Comparison of ENCODE assay signal across 18 cellular contexts in genomic region chr22:37184380-37184755, GRCh38. TPM values are rescaled to one million over a fixed set of nuclear protein-coding genes. Genes with fewer than 3 reads are reported as not detected.
A peak's percentile ranks its signal among the peaks of the same experiment; 100 is the strongest.
DNase-seq lines count a peak whose midpoint lies in the region; ATAC-seq, FAIRE-seq and TF ChIP-seq lines count a peak whose summit lies in the region.
"Had no signal": no experiment of that assay in that cellular context is flagged by ENCODE, and none has a peak within 500 bp of the region (broad histone marks: within the 10 kb centered on the region; RNA-seq: fewer than 3 reads in every experiment).

No MANE protein-coding gene starts in this region.

- no peak for FAIRE-seq in HepG2 (lab: Jason Lieb, UNC)

- H3K23ac ChIP-seq in neuronal stem cell (ENCODE audit: low read depth, low read length, poor library complexity) = no peak overlapping the region

- H3K79me2 ChIP-seq in HepG2 (ENCODE audit: insufficient read depth, low read length) = no peaks in the 10 kb centered on the region

- no peak overlapping the region for H2BK120ac ChIP-seq in neuronal stem cell (ENCODE audit: low read depth, low read length)

- POLR2A ChIA-PET in HepG2 (lab: Yijun Ruan, JAX) (no interaction called here), T-cell (lab: Charles Lee) (no interaction called here)

- H3K36me3 ChIP-seq in right lobe of liver (no peaks in the 10 kb centered on the region), HepG2 (replicated peaks in 1 of 2; ENCODE audit: control insufficient read depth in 1 of 2, insufficient read depth in 2 of 2, low read length in 2 of 2) (no peaks in the 10 kb centered on the region), neuronal stem cell (replicated peaks in 1 of 2; ENCODE audit: control insufficient read depth in 2 of 2, insufficient read depth in 2 of 2, low read length in 2 of 2) (peaks cover 0 to 66% of the 10 kb centered on the region in 2 donors), MG63 (no peaks in the 10 kb centered on the region)
- H3K36me3 ChIP-seq: BE2C had no signal

- H2BK5ac ChIP-seq in neuronal stem cell (ENCODE audit: low read length) = peak overlapping the region; percentile 21

- no peak for ATAC-seq in right lobe of liver
- no peak for ATAC-seq in HepG2
- ATAC-seq in T-cell (replicated peaks in 1 of 4) = no peak
- ATAC-seq in GM19397 (IDR thresholded peaks at IDR 0.05; ENCODE audit: unreplicated experiment) = no peak
- no peak for ATAC-seq in GM21825 (IDR thresholded peaks at IDR 0.05; ENCODE audit: unreplicated experiment)
- ATAC-seq: Panc1 had no signal

- H3K18ac ChIP-seq in neuronal stem cell (ENCODE audit: low read length) = no peak overlapping the region

- in situ Hi-C loops in HepG2 (cut with HindIII; ENCODE audit: extremely low pct_ligation_motif_present, low pct_unique_long_range_greater_than_20kb) = no loop called here

- H4K20me1 ChIP-seq in HepG2 (ENCODE audit: insufficient read depth, low read length) = no peaks in the 10 kb centered on the region

- CTCF ChIA-PET in HepG2 (lab: Yijun Ruan, JAX; ENCODE audit: low intra/inter-chr PET ratio, low total read pairs) = no interaction called here
- CTCF ChIA-PET in T-cell (lab: Charles Lee) = no interaction called here

- no CpG with 5 or more reads among the region's 12 CpGs for whole genome bisulfite sequencing in right lobe of liver (ENCODE audit: insufficient coverage, low coverage, low lambda C conversion rate, missing lambda C conversion rate)
- 60% methylated on average over 7 of the region's 12 CpGs for WGBS in HepG2 (ENCODE audit: low lambda C conversion rate)
- no CpG with 5 or more reads among the region's 12 CpGs for WGBS in neuronal stem cell (ENCODE audit: extremely low coverage in 2 of 2, insufficient read length in 2 of 2, insufficient replicate concordance in 1 of 2), 2 donors

- H3K4me3 ChIP-seq in right lobe of liver (no peak overlapping the region), HepG2 (replicated peaks in 1 of 3; ENCODE audit: insufficient read depth in 1 of 3, low read depth in 2 of 3, low read length in 3 of 3) (no peak overlapping the region), neuronal stem cell (ENCODE audit: low read length in 2 of 2) (no peak overlapping the region), MG63 (no peak overlapping the region)

- no peaks in the 10 kb centered on the region for H3K27me3 ChIP-seq in right lobe of liver
- H3K27me3 ChIP-seq in HepG2 (ENCODE audit: control insufficient read depth in 1 of 2, insufficient read depth in 2 of 2, low read length in 2 of 2) = no peaks in the 10 kb centered on the region
- no peaks in the 10 kb centered on the region for H3K27me3 ChIP-seq in neuronal stem cell (ENCODE audit: control insufficient read depth in 3 of 3, insufficient read depth in 3 of 3, low read depth in 1 of 3, low read length in 3 of 3)
- no peaks in the 10 kb centered on the region for H3K27me3 ChIP-seq in MG63
- H3K27me3 ChIP-seq: BE2C had no signal

- no peak overlapping the region for H3K14ac ChIP-seq in neuronal stem cell (ENCODE audit: low read length)

- H3K27ac ChIP-seq in right lobe of liver (no peak overlapping the region), HepG2 (ENCODE audit: extremely low read length, insufficient read depth, low read length) (no peak overlapping the region), neuronal stem cell (replicated peaks; ENCODE audit: low read length) (no peak overlapping the region)

- H2AK5ac ChIP-seq in neuronal stem cell (ENCODE audit: low read depth, low read length) = peak overlapping the region; percentile 4

- no peaks in the 10 kb centered on the region for H3K79me1 ChIP-seq in neuronal stem cell (ENCODE audit: low read depth, low read length)

- TF ChIP-seq CTCF in right lobe of liver (IDR thresholded peaks at IDR 0.05) (no peak), HepG2 (CRISPR knock-in tag; IDR thresholded peaks at IDR 0.05) (no peak)

- H3K9ac ChIP-seq in HepG2 (ENCODE audit: insufficient read depth, low read depth, low read length) = no peak overlapping the region
- H3K9ac ChIP-seq in neuronal stem cell (ENCODE audit: low read depth, low read length, poor library complexity) = no peak overlapping the region

- TF ChIP-seq EP300 in HepG2 (IDR thresholded peaks at IDR 0.05; ENCODE audit: low read depth in 2 of 2, low read length in 2 of 2) (no peak), HepG2 (CRISPR knock-in tag; IDR thresholded peaks at IDR 0.05; ENCODE audit: borderline replicate concordance) (no peak)

- H3K4me2 ChIP-seq in HepG2 (ENCODE audit: low read depth, low read length) = no peak overlapping the region
- H3K4me2 ChIP-seq in neuronal stem cell (ENCODE audit: insufficient read depth, low read length, poor library complexity, severe bottlenecking) = no peak overlapping the region

- intact Hi-C loops in right lobe of liver (cut with DNase I) = no loop called here
- intact Hi-C loops in HepG2 (cut with micrococcal nuclease; ENCODE audit: unreplicated experiment) = no loop called here

- no peak for TF ChIP-seq RAD21 in HepG2 (CRISPR knock-in tag; IDR thresholded peaks at IDR 0.05)

- TF ChIP-seq POLR2A in right lobe of liver (IDR thresholded peaks at IDR 0.05) = no peak
- TF ChIP-seq POLR2A in HepG2 (IDR thresholded peaks at IDR 0.05; ENCODE audit: insufficient read depth in 1 of 2, low read depth in 2 of 2, low read length in 2 of 2) = no peak

- H4K91ac ChIP-seq in neuronal stem cell (ENCODE audit: low read depth, low read length, poor library complexity) = no peak overlapping the region

- H3K27me3 Mint-ChIP-seq in T-cell = no peaks in the 10 kb centered on the region

- H3K9me3 ChIP-seq in right lobe of liver (no peaks in the 10 kb centered on the region), HepG2 (ENCODE audit: low read length) (no peaks in the 10 kb centered on the region), neuronal stem cell (replicated peaks in 1 of 2; ENCODE audit: control insufficient read depth in 2 of 2, insufficient read depth in 1 of 2, low read depth in 1 of 2, low read length in 2 of 2) (no peaks in the 10 kb centered on the region), MG63 (no peaks in the 10 kb centered on the region)
- H3K9me3 ChIP-seq: BE2C had no signal

- peaks cover 50 to 55% (median 51%) of the 10 kb centered on the region in 3 donors for H3K4me1 Mint-ChIP-seq in T-cell

- H2AFZ ChIP-seq in HepG2 (ENCODE audit: low read length) = no peak overlapping the region
- no peak overlapping the region for H2AFZ ChIP-seq in neuronal stem cell (ENCODE audit: low read length)

- no peak overlapping the region for H2BK15ac ChIP-seq in neuronal stem cell (ENCODE audit: low read length)

- no peaks in the 10 kb centered on the region for H3K9me3 Mint-ChIP-seq in T-cell
- H3K9me3 Mint-ChIP-seq: H9 had no signal

- H3K4ac ChIP-seq in neuronal stem cell (ENCODE audit: low read length) = no peak overlapping the region

- H4K8ac ChIP-seq in neuronal stem cell (ENCODE audit: low read depth, low read length) = no peak overlapping the region

- peak in 2 of 3 donors; percentile 11 to 32 for DNase-seq in right lobe of liver
- DNase-seq in HepG2 (ENCODE audit: low spot score) = no peak
- DNase-seq in T-cell = no peak
- DNase-seq in neuronal stem cell (ENCODE audit: low spot score) = no peak
- DNase-seq in MG63 = no peak
- DNase-seq: BE2C, H9, Karpas-422, NCI-H1105 treated with DMSO at 0.1 percent for 48 hours, NCI-H2029, NCI-H2171 treated with DMSO at 0.1 percent for 48 hours, NCI-H82, SIG-M5 had no signal

- peaks cover 2% of the 10 kb centered on the region for H3K36me3 Mint-ChIP-seq in T-cell

- H2BK12ac ChIP-seq in neuronal stem cell (ENCODE audit: low read length) = no peak overlapping the region

- H3K4me3 Mint-ChIP-seq in T-cell = no peak overlapping the region
- H3K4me3 Mint-ChIP-seq: H9 had no signal

- H3K4me1 ChIP-seq in right lobe of liver (peaks cover 0 to 5% (median 2%) of the 10 kb centered on the region in 4 donors), HepG2 (ENCODE audit: insufficient read depth, low read length) (peaks cover 26% of the 10 kb centered on the region), neuronal stem cell (ENCODE audit: control insufficient read depth in 2 of 2, insufficient read depth in 1 of 2, low read depth in 1 of 2, low read length in 2 of 2) (peaks cover 10 to 20% of the 10 kb centered on the region in 2 donors)

- BruUV-seq in HepG2 (replicated peaks; lab: Mats Ljungman, UMichigan) = no TSS peak

- peak overlapping the region; percentile 48 to 89 for H3K27ac Mint-ChIP-seq in T-cell

RNA-seq across cellular contexts. Expression of gene C1QTNF6, which starts 3.7 kb away (rescaled TPM):
- total RNA-seq in right lobe of liver (10 to 100 TPM in 2 of 6 experiments, 1 to 10 TPM in 4; 3.3 to 12.6 (median 6.3) TPM), HepG2 (2016; rRNA removed; fragmentation: Illumina TruSeq; extraction: Trizol) (1.5 and 2.7 TPM in 2 replicates), T-cell (10 to 100 TPM in 4 of 5 donors, 1 to 10 TPM in 1; 9.0 to 26.4 (median 22.0) TPM)
- 0.40 and 0.97 TPM in 2 replicates for total RNA-seq in HepG2 (2016; cell fraction: cytosol; rRNA removed; fragmentation: Illumina TruSeq; extraction: Trizol; ENCODE audit: low read depth)
- 1.1 and 2.5 TPM in 2 replicates for total RNA-seq in HepG2 (2016; cell fraction: insoluble cytoplasmic fraction; rRNA removed; fragmentation: Illumina TruSeq; extraction: Trizol)
- total RNA-seq in HepG2 (2016; cell fraction: membrane; rRNA removed; fragmentation: Illumina TruSeq; extraction: Trizol) = 1.7 and 1.8 TPM in 2 replicates
- total RNA-seq in HepG2 (2016; cell fraction: nucleus; rRNA removed; fragmentation: Illumina TruSeq; extraction: Trizol) = 4.5 and 5.3 TPM in 2 replicates
- polyA plus RNA-seq in HepG2 (2011; rRNA removed) = 6.9 and 10.7 TPM in 2 replicates
- 3.0 and 4.1 TPM in 2 replicates for polyA plus RNA-seq in HepG2 (2011; cell fraction: cytosol; rRNA removed)
- polyA plus RNA-seq in HepG2 (2011; cell fraction: nucleus; rRNA removed) = 39.8 and 43.2 TPM in 2 replicates
- 4.1 and 5.1 TPM in 2 replicates for polyA plus RNA-seq in HepG2 (2012)
- polyA plus RNA-seq in HepG2 (2016; cell fraction: cytosol; fragmentation: Illumina TruSeq; extraction: Trizol; ENCODE audit: low read depth) = 0.60 and 1.2 TPM in 2 replicates
- polyA plus RNA-seq in HepG2 (2016; cell fraction: insoluble cytoplasmic fraction; fragmentation: Illumina TruSeq; extraction: Trizol; ENCODE audit: low read depth) = 1.7 and 1.9 TPM in 2 replicates
- 1.6 and 1.8 TPM in 2 replicates for polyA plus RNA-seq in HepG2 (2016; cell fraction: membrane; fragmentation: Illumina TruSeq; extraction: Trizol; ENCODE audit: low read depth)
- 8.4 and 10.3 TPM in 2 replicates for polyA plus RNA-seq in HepG2 (2016; cell fraction: nucleus; fragmentation: Illumina TruSeq; extraction: Trizol; ENCODE audit: insufficient read depth, low read depth)
- 8.3 and 36.4 TPM in 2 replicates for polyA minus RNA-seq in HepG2 (2011; rRNA and poly(A)+ RNA removed; ENCODE audit: low replicate concordance)
- 2.5 and 4.0 TPM in 2 replicates for polyA minus RNA-seq in HepG2 (2011; cell fraction: cytosol; rRNA and poly(A)+ RNA removed)
- polyA minus RNA-seq in HepG2 (2011; cell fraction: nucleus; rRNA and poly(A)+ RNA removed) = 18.0 and 21.3 TPM in 2 replicates
- polyA plus RNA-seq in neuronal stem cell (2013, experiment 1 of 2) = 17.0 TPM
- 18.2 TPM for polyA plus RNA-seq in neuronal stem cell (2013, experiment 2 of 2)
- total RNA-seq in MG63 (2014; rRNA removed; shearing (Covaris generic); ENCODE audit: low replicate concordance) = 3.9 and 23.9 TPM in 2 replicates

RNA-seq across cellular contexts. Expression of gene SSTR3, which starts 27.9 kb away (rescaled TPM):
- total RNA-seq in right lobe of liver = not detected
- total RNA-seq in HepG2 (2016; rRNA removed; fragmentation: Illumina TruSeq; extraction: Trizol) = 0.39 and 0.64 TPM in 2 replicates
- 0.09 and 0.10 TPM in 2 replicates for total RNA-seq in HepG2 (2016; cell fraction: cytosol; rRNA removed; fragmentation: Illumina TruSeq; extraction: Trizol; ENCODE audit: low read depth)
- total RNA-seq in HepG2 (2016; cell fraction: insoluble cytoplasmic fraction; rRNA removed; fragmentation: Illumina TruSeq; extraction: Trizol) = 0.39 and 0.49 TPM in 2 replicates
- total RNA-seq in HepG2 (2016; cell fraction: membrane; rRNA removed; fragmentation: Illumina TruSeq; extraction: Trizol) = 0.25 and 0.38 TPM in 2 replicates
- 0.60 and 0.65 TPM in 2 replicates for total RNA-seq in HepG2 (2016; cell fraction: nucleus; rRNA removed; fragmentation: Illumina TruSeq; extraction: Trizol)
- 0.08 and 0.09 TPM in 2 replicates for polyA plus RNA-seq in HepG2 (2011; rRNA removed)
- polyA plus RNA-seq in HepG2 (2011; cell fraction: cytosol; rRNA removed) = 0.07 and 0.09 TPM in 2 replicates
- 0.21 and 0.35 TPM in 2 replicates for polyA plus RNA-seq in HepG2 (2011; cell fraction: nucleus; rRNA removed)
- polyA plus RNA-seq in HepG2 (2012) = 0.04 and 0.05 TPM in 2 replicates
- 0.06 and 0.11 TPM in 2 replicates for polyA plus RNA-seq in HepG2 (2016; cell fraction: cytosol; fragmentation: Illumina TruSeq; extraction: Trizol; ENCODE audit: low read depth)
- polyA plus RNA-seq in HepG2 (2016; cell fraction: insoluble cytoplasmic fraction; fragmentation: Illumina TruSeq; extraction: Trizol; ENCODE audit: low read depth) = 0.24 and 0.28 TPM in 2 replicates
- polyA plus RNA-seq in HepG2 (2016; cell fraction: membrane; fragmentation: Illumina TruSeq; extraction: Trizol; ENCODE audit: low read depth) = 0.11 and 0.14 TPM in 2 replicates
- 0.53 and 0.95 TPM in 2 replicates for polyA plus RNA-seq in HepG2 (2016; cell fraction: nucleus; fragmentation: Illumina TruSeq; extraction: Trizol; ENCODE audit: insufficient read depth, low read depth)
- polyA minus RNA-seq in HepG2 (2011; rRNA and poly(A)+ RNA removed; ENCODE audit: low replicate concordance) = 0.07 and 0.30 TPM in 2 replicates
- not detected in 2 replicates for polyA minus RNA-seq in HepG2 (2011; cell fraction: cytosol; rRNA and poly(A)+ RNA removed)
- polyA minus RNA-seq in HepG2 (2011; cell fraction: nucleus; rRNA and poly(A)+ RNA removed) = 0.13 TPM in 1 of 2 replicates, not detected in the other
- 1 to 10 TPM; 4.6 to 8.7 (median 5.3) TPM for total RNA-seq in T-cell
- polyA plus RNA-seq in neuronal stem cell (2013, experiment 1 of 2) = 0.22 TPM
- polyA plus RNA-seq in neuronal stem cell (2013, experiment 2 of 2) = 0.28 TPM
- total RNA-seq in MG63 (2014; rRNA removed; shearing (Covaris generic); ENCODE audit: low replicate concordance) = not detected in 2 replicates
- total RNA-seq: Daoy, NCI-H460 had no signal

RNA-seq across cellular contexts. Expression of gene IL2RB, which starts 34.7 kb away (rescaled TPM):
- total RNA-seq in right lobe of liver (1 to 10 TPM; 1.2 to 8.6 (median 2.0) TPM), HepG2 (2016; rRNA removed; fragmentation: Illumina TruSeq; extraction: Trizol) (not detected in 2 replicates), T-cell (100 to 1,000 TPM in 2 of 5 donors, 10 to 100 TPM in 3; 53.6 to 118 (median 98.1) TPM)
- total RNA-seq in HepG2 (2016; cell fraction: cytosol; rRNA removed; fragmentation: Illumina TruSeq; extraction: Trizol; ENCODE audit: low read depth) = not detected in 2 replicates
- total RNA-seq in HepG2 (2016; cell fraction: insoluble cytoplasmic fraction; rRNA removed; fragmentation: Illumina TruSeq; extraction: Trizol) = not detected in 2 replicates
- not detected in 2 replicates for total RNA-seq in HepG2 (2016; cell fraction: membrane; rRNA removed; fragmentation: Illumina TruSeq; extraction: Trizol)
- total RNA-seq in HepG2 (2016; cell fraction: nucleus; rRNA removed; fragmentation: Illumina TruSeq; extraction: Trizol) = not detected in 2 replicates
- polyA plus RNA-seq in HepG2 (2011; rRNA removed) = 0.05 TPM in 1 of 2 replicates, not detected in the other
- 0.10 TPM in 1 of 2 replicates, not detected in the other for polyA plus RNA-seq in HepG2 (2011; cell fraction: cytosol; rRNA removed)
- 0.09 TPM in 1 of 2 replicates, not detected in the other for polyA plus RNA-seq in HepG2 (2011; cell fraction: nucleus; rRNA removed)
- 0.03 TPM in 1 of 2 replicates, not detected in the other for polyA plus RNA-seq in HepG2 (2012)
- polyA plus RNA-seq in HepG2 (2016; cell fraction: cytosol; fragmentation: Illumina TruSeq; extraction: Trizol; ENCODE audit: low read depth) = not detected in 2 replicates
- polyA plus RNA-seq in HepG2 (2016; cell fraction: insoluble cytoplasmic fraction; fragmentation: Illumina TruSeq; extraction: Trizol; ENCODE audit: low read depth) = not detected in 2 replicates
- not detected in 2 replicates for polyA plus RNA-seq in HepG2 (2016; cell fraction: membrane; fragmentation: Illumina TruSeq; extraction: Trizol; ENCODE audit: low read depth)
- not detected in 2 replicates for polyA plus RNA-seq in HepG2 (2016; cell fraction: nucleus; fragmentation: Illumina TruSeq; extraction: Trizol; ENCODE audit: insufficient read depth, low read depth)
- 0.06 TPM in 1 of 2 replicates, not detected in the other for polyA minus RNA-seq in HepG2 (2011; rRNA and poly(A)+ RNA removed; ENCODE audit: low replicate concordance)
- polyA minus RNA-seq in HepG2 (2011; cell fraction: cytosol; rRNA and poly(A)+ RNA removed) = not detected in 2 replicates
- polyA minus RNA-seq in HepG2 (2011; cell fraction: nucleus; rRNA and poly(A)+ RNA removed) = not detected in 2 replicates
- polyA plus RNA-seq in neuronal stem cell (2013, experiment 1 of 2) = 0.47 TPM
- 0.43 TPM for polyA plus RNA-seq in neuronal stem cell (2013, experiment 2 of 2)
- total RNA-seq in MG63 (2014; rRNA removed; shearing (Covaris generic); ENCODE audit: low replicate concordance) = not detected in 2 replicates
- total RNA-seq: Daoy, NCI-H460 had no signal

RNA-seq across cellular contexts. Expression of gene RAC2, which starts 59.7 kb away (rescaled TPM):
- 10 to 100 TPM in 1 of 6 experiments, 1 to 10 TPM in 5; 3.4 to 12.9 (median 6.5) TPM for total RNA-seq in right lobe of liver
- total RNA-seq in HepG2 (2016; rRNA removed; fragmentation: Illumina TruSeq; extraction: Trizol) = not detected in 2 replicates
- 0.18 TPM in 1 of 2 replicates, not detected in the other for total RNA-seq in HepG2 (2016; cell fraction: cytosol; rRNA removed; fragmentation: Illumina TruSeq; extraction: Trizol; ENCODE audit: low read depth)
- total RNA-seq in HepG2 (2016; cell fraction: insoluble cytoplasmic fraction; rRNA removed; fragmentation: Illumina TruSeq; extraction: Trizol) = not detected in 2 replicates
- 0.28 TPM in 1 of 2 replicates, not detected in the other for total RNA-seq in HepG2 (2016; cell fraction: membrane; rRNA removed; fragmentation: Illumina TruSeq; extraction: Trizol)
- not detected in 2 replicates for total RNA-seq in HepG2 (2016; cell fraction: nucleus; rRNA removed; fragmentation: Illumina TruSeq; extraction: Trizol)
- 0.73 and 0.86 TPM in 2 replicates for polyA plus RNA-seq in HepG2 (2011; rRNA removed)
- polyA plus RNA-seq in HepG2 (2011; cell fraction: cytosol; rRNA removed) = 0.35 and 0.56 TPM in 2 replicates
- 0.61 and 0.68 TPM in 2 replicates for polyA plus RNA-seq in HepG2 (2011; cell fraction: nucleus; rRNA removed)
- polyA plus RNA-seq in HepG2 (2012) = 0.39 TPM in 1 of 2 replicates, not detected in the other
- 0.14 and 0.26 TPM in 2 replicates for polyA plus RNA-seq in HepG2 (2016; cell fraction: cytosol; fragmentation: Illumina TruSeq; extraction: Trizol; ENCODE audit: low read depth)
- polyA plus RNA-seq in HepG2 (2016; cell fraction: insoluble cytoplasmic fraction; fragmentation: Illumina TruSeq; extraction: Trizol; ENCODE audit: low read depth) = 0.21 TPM in 1 of 2 replicates, not detected in the other
- polyA plus RNA-seq in HepG2 (2016; cell fraction: membrane; fragmentation: Illumina TruSeq; extraction: Trizol; ENCODE audit: low read depth) = 0.16 and 0.20 TPM in 2 replicates
- 0.45 TPM in 1 of 2 replicates, not detected in the other for polyA plus RNA-seq in HepG2 (2016; cell fraction: nucleus; fragmentation: Illumina TruSeq; extraction: Trizol; ENCODE audit: insufficient read depth, low read depth)
- polyA minus RNA-seq in HepG2 (2011; rRNA and poly(A)+ RNA removed; ENCODE audit: low replicate concordance) = 0.64 and 2.0 TPM in 2 replicates
- not detected in 2 replicates for polyA minus RNA-seq in HepG2 (2011; cell fraction: cytosol; rRNA and poly(A)+ RNA removed)
- 0.37 TPM in 1 of 2 replicates, not detected in the other for polyA minus RNA-seq in HepG2 (2011; cell fraction: nucleus; rRNA and poly(A)+ RNA removed)
- 100 to 1,000 TPM; 353 to 413 (median 385) TPM for total RNA-seq in T-cell
- polyA plus RNA-seq in neuronal stem cell (2013, experiment 1 of 2) = 1.2 TPM
- 1.1 TPM for polyA plus RNA-seq in neuronal stem cell (2013, experiment 2 of 2)
- total RNA-seq in MG63 (2014; rRNA removed; shearing (Covaris generic); ENCODE audit: low replicate concordance) = not detected in 2 replicates

Comparison
In these comparisons a context has a peak if more than half of its experiments do, and no peak if none do; other contexts are left out.
1. DNase-seq: peak in right lobe of liver (2 of 3); none in HepG2 (single experiment), T-cell (0 of 34), neuronal stem cell (single experiment) and MG63 (single experiment).
2. RNA of gene IL2RB, which starts 34.7 kb away (total RNA-seq): 53.6 to 118 TPM in T-cell; 1.2 to 8.6 TPM in right lobe of liver, not detected in HepG2 and not detected in MG63; every median in the first group is over 4 times any median in the second.